Comparison of ENCODE assay signal across 25 cellular contexts in the genomic region with DNA sequence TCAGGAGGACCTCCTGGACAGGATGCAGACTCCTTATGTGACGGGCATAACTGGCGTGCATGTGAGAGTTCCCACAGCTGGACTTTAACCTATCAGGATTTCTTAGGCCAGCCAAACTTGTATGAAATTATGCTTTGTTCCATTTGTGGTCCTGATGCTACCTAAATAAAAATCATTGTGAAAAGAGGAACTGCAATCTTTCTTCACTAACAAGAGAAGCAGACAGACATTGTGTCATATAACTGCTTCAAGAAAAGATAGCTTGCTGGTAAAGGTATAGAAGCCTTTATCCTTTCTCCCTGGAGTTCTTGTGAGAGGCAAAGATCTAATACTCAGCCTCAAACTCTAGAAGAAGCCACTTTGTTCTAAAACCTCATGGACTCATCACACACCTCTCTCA.
"Had no signal": no experiment of that assay in that cellular context is flagged by ENCODE, and none has a peak within 500 bp of the region (broad histone marks: within the 10 kb centered on the region; RNA-seq: fewer than 3 reads in every experiment).

No MANE protein-coding gene starts in this region.

- H3K79me2 ChIP-seq: parathyroid adenoma had no signal

- H3K4me1 ChIP-seq: neural progenitor cell, parathyroid adenoma, psoas muscle, right lobe of liver, thyroid gland, upper lobe of left lung, vagina had no signal

- ATAC-seq: psoas muscle; right cardiac atrium; right lobe of liver; stimulated activated effector memory CD8-positive, alpha-beta T cell treated with anti-CD3 and anti-CD28 coated beads, Interleukin-12 subunit alpha, Interleukin-12 subunit beta, amount 100 ng/mL, for 72 hours; stimulated activated naive B cell treated with anti-CD40 and anti-IgM and Interleukin-4, amounts not matched to agents 10 μg/mL and 1 μg/mL and 100 μg/mL, for 72 hours had no signal

- H3K9ac ChIP-seq: neural progenitor cell, parathyroid adenoma had no signal

- FAIRE-seq: small intestine, urothelium cell line had no signal

- H3K27ac ChIP-seq: neural progenitor cell, ovary, parathyroid adenoma, psoas muscle, right lobe of liver, sigmoid colon, stomach, thyroid gland, tibial nerve, upper lobe of left lung, vagina had no signal

- H2AFZ ChIP-seq: neural progenitor cell, parathyroid adenoma had no signal

- H3K9me3 ChIP-seq: ovary, psoas muscle, right lobe of liver, sigmoid colon, stomach, thoracic aorta, thyroid gland, tibial nerve, upper lobe of left lung, vagina had no signal

- DNase-seq: occipital lobe; ovary; posterior cingulate gyrus; psoas muscle; right cardiac atrium; right lobe of liver; sigmoid colon; small intestine; stimulated activated CD4-positive, alpha-beta T cell treated with anti-CD3 and anti-CD28 coated beads, Interleukin-15, amount 100 ng/mL, for 24 hours; stimulated activated CD4-positive, alpha-beta T cell treated with anti-CD3 and anti-CD28 coated beads, Interleukin-2, amount 100 ng/mL, for 24 hours; stimulated activated CD4-positive, alpha-beta T cell treated with anti-CD3 and anti-CD28 coated beads, Interleukin-2, amount 100 ng/mL, for 48 hours; stimulated activated CD4-positive, alpha-beta T cell treated with anti-CD3 and anti-CD28 coated beads, Interleukin-4, amount 100 ng/mL, for 24 hours; stimulated activated naive B cell treated with anti-CD40 and anti-IgM and Interleukin-4, amounts not matched to agents 10 μg/mL and 1 μg/mL and 100 μg/mL, for 72 hours; stimulated activated naive CD4-positive, alpha-beta T cell treated with Interleukin-2 at 50 U/mL for 16 hours; stomach; thyroid gland; trophoblast cell; upper lobe of left lung had no signal

- H3K4me2 ChIP-seq: neural progenitor cell had no signal

- H3K36me3 ChIP-seq: neural progenitor cell, ovary, right lobe of liver, sigmoid colon, stomach, thoracic aorta, thyroid gland, tibial nerve, upper lobe of left lung, vagina had no signal

- H3K4me3 ChIP-seq: neural progenitor cell, ovary, psoas muscle, right lobe of liver, sigmoid colon, stomach, thoracic aorta, thyroid gland, tibial nerve, upper lobe of left lung, vagina had no signal

- H3K27me3 ChIP-seq: neural progenitor cell, ovary, right lobe of liver, sigmoid colon, stomach, thyroid gland, tibial nerve, upper lobe of left lung, vagina had no signal
